In genomic region chr16:73433493-73434307, GRCh38 we compare ENCODE assay signal across 22 cellular contexts.
A peak's percentile ranks its signal among the peaks of the same experiment; 100 is the strongest.
DNase-seq lines count a peak whose midpoint lies in the region; ATAC-seq and TF ChIP-seq lines count a peak whose summit lies in the region.
"Had no signal": no experiment of that assay in that cellular context is flagged by ENCODE, and none has a peak within 500 bp of the region (broad histone marks: within the 10 kb centered on the region; RNA-seq: fewer than 3 reads in every experiment).

No MANE protein-coding gene starts in this region.

- DNase-seq in HuH-7 (ENCODE audit: low spot score) (peak; percentile 33), NCI-H1694 treated with DMSO at 0.1 percent for 48 hours (lab: John Stamatoyannopoulos, UW) (peak; percentile 31), NCI-H524 treated with DMSO at 0.1 percent for 48 hours (lab: John Stamatoyannopoulos, UW) (peak; percentile 69), neural progenitor cell (ENCODE audit: low spot score) (peak; percentile 40), HFFc6 (no peak), glomerular visceral epithelial cell (ENCODE audit: extremely low spot score) (no peak)
- DNase-seq: activated CD4-positive, alpha-beta memory T cell treated with anti-CD3 and anti-CD28 coated beads, Interleukin-2, amount 10 ng/mL, durations not matched to agents 7 days and 5 days; activated naive CD8-positive, alpha-beta T cell treated with anti-CD3 and anti-CD28 coated beads for 36 hours; glutamatergic neuron; Karpas-422; kidney; right lobe of liver; SIG-M5; stimulated activated CD4-positive, alpha-beta T cell treated with anti-CD3 and anti-CD28 coated beads, Interleukin-12 subunit alpha, Interleukin-12 subunit beta, amount 100 ng/mL, for 4 hours; stimulated activated CD4-positive, alpha-beta T cell treated with anti-CD3 and anti-CD28 coated beads, Interleukin-4, amount 100 ng/mL, for 24 hours; stimulated activated naive CD4-positive, alpha-beta T cell had no signal

- no peaks in the 10 kb centered on the region for H3K79me2 ChIP-seq in neural progenitor cell (ENCODE audit: low read depth)

- no peak overlapping the region for H2AFZ ChIP-seq in neural progenitor cell (replicated peaks)

- H3K27me3 Mint-ChIP-seq in neural progenitor cell (ENCODE audit: insufficient read depth, low read depth) = no peaks in the 10 kb centered on the region
- peaks cover 20% of the 10 kb centered on the region for H3K27me3 Mint-ChIP-seq in HFFc6 (ENCODE audit: insufficient read depth)
- H3K27me3 Mint-ChIP-seq: activated CD4-positive, alpha-beta memory T cell treated with anti-CD3 and anti-CD28 coated beads, Interleukin-2, amount 10 ng/mL, durations not matched to agents 7 days and 5 days; activated naive CD8-positive, alpha-beta T cell treated with anti-CD3 and anti-CD28 coated beads for 36 hours; central memory CD8-positive, alpha-beta T cell had no signal

- H3K9me3 ChIP-seq in neural progenitor cell (ENCODE audit: low read depth) = no peaks in the 10 kb centered on the region
- H3K9me3 ChIP-seq: right lobe of liver, vagina had no signal

- no peak overlapping the region for H3K4me3 ChIP-seq in neural progenitor cell
- H3K4me3 ChIP-seq: dorsolateral prefrontal cortex, right lobe of liver, vagina had no signal

- H3K36me3 ChIP-seq in neural progenitor cell = no peaks in the 10 kb centered on the region
- H3K36me3 ChIP-seq: right lobe of liver, vagina had no signal

- no peak overlapping the region for H3K4me2 ChIP-seq in neural progenitor cell

- H3F3A ChIP-seq in neural progenitor cell (ENCODE audit: low read depth) = no peaks in the 10 kb centered on the region

- H3K4me3 Mint-ChIP-seq in neural progenitor cell = no peak overlapping the region
- H3K4me3 Mint-ChIP-seq in HFFc6 = no peak overlapping the region
- H3K4me3 Mint-ChIP-seq: activated CD4-positive, alpha-beta memory T cell treated with anti-CD3 and anti-CD28 coated beads, Interleukin-2, amount 10 ng/mL, durations not matched to agents 7 days and 5 days; activated naive CD8-positive, alpha-beta T cell treated with anti-CD3 and anti-CD28 coated beads for 36 hours; CD14-positive monocyte; central memory CD8-positive, alpha-beta T cell had no signal

- no peak overlapping the region for H3K27ac ChIP-seq in neural progenitor cell
- H3K27ac ChIP-seq: dorsolateral prefrontal cortex, right lobe of liver, vagina had no signal

- no peaks in the 10 kb centered on the region for H3K36me3 Mint-ChIP-seq in neural progenitor cell
- H3K36me3 Mint-ChIP-seq in HFFc6 (ENCODE audit: low read depth) = no peaks in the 10 kb centered on the region
- H3K36me3 Mint-ChIP-seq: activated naive CD8-positive, alpha-beta T cell treated with anti-CD3 and anti-CD28 coated beads for 36 hours; CD14-positive monocyte had no signal

- H3K27me3 ChIP-seq in neural progenitor cell = no peaks in the 10 kb centered on the region
- H3K27me3 ChIP-seq: right lobe of liver, vagina had no signal

- no peak for ATAC-seq in HG02840 (IDR thresholded peaks at IDR 0.05; ENCODE audit: low FRiP score, unreplicated experiment)
- ATAC-seq: Panc1 had no signal

- H3K27ac Mint-ChIP-seq in neural progenitor cell (no peak overlapping the region), HFFc6 (no peak overlapping the region)
- H3K27ac Mint-ChIP-seq: activated CD4-positive, alpha-beta memory T cell treated with anti-CD3 and anti-CD28 coated beads, Interleukin-2, amount 10 ng/mL, durations not matched to agents 7 days and 5 days; activated naive CD8-positive, alpha-beta T cell treated with anti-CD3 and anti-CD28 coated beads for 36 hours; CD14-positive monocyte had no signal

- H3K9ac ChIP-seq in neural progenitor cell = no peak overlapping the region

- H3K4me1 ChIP-seq in neural progenitor cell = peaks cover 24% of the 10 kb centered on the region
- H3K4me1 ChIP-seq: right lobe of liver, vagina had no signal

- TF ChIP-seq CTCF in neural progenitor cell (IDR thresholded peaks at IDR 0.05) = no peak
- no peak for TF ChIP-seq CTCF in HFFc6 (IDR thresholded peaks at IDR 0.05)

- H3K4me1 Mint-ChIP-seq in neural progenitor cell (peaks cover 22% of the 10 kb centered on the region), HFFc6 (ENCODE audit: low read depth) (no peaks in the 10 kb centered on the region)
- H3K4me1 Mint-ChIP-seq: activated CD4-positive, alpha-beta memory T cell treated with anti-CD3 and anti-CD28 coated beads, Interleukin-2, amount 10 ng/mL, durations not matched to agents 7 days and 5 days; activated naive CD8-positive, alpha-beta T cell treated with anti-CD3 and anti-CD28 coated beads for 36 hours; CD14-positive monocyte; central memory CD8-positive, alpha-beta T cell had no signal

- H3K9me3 Mint-ChIP-seq in neural progenitor cell (no peaks in the 10 kb centered on the region), HFFc6 (peaks cover 6% of the 10 kb centered on the region; the same call in 1 of the 2 replicates)
- H3K9me3 Mint-ChIP-seq: activated naive CD8-positive, alpha-beta T cell treated with anti-CD3 and anti-CD28 coated beads for 36 hours had no signal

- no peaks in the 10 kb centered on the region for H4K20me1 ChIP-seq in neural progenitor cell (ENCODE audit: low read depth)

Comparison
In these comparisons a context has a peak if more than half of its experiments do, and no peak if none do; other contexts are left out.
1. DNase-seq: peak in HuH-7 (single experiment), NCI-H1694 treated with DMSO at 0.1 percent for 48 hours (single experiment), NCI-H524 treated with DMSO at 0.1 percent for 48 hours (single experiment) and neural progenitor cell (single experiment); none in HFFc6 (single experiment) and glomerular visceral epithelial cell (single experiment).